1 cellular context compared by ENCODE assay signal in the genomic region with DNA sequence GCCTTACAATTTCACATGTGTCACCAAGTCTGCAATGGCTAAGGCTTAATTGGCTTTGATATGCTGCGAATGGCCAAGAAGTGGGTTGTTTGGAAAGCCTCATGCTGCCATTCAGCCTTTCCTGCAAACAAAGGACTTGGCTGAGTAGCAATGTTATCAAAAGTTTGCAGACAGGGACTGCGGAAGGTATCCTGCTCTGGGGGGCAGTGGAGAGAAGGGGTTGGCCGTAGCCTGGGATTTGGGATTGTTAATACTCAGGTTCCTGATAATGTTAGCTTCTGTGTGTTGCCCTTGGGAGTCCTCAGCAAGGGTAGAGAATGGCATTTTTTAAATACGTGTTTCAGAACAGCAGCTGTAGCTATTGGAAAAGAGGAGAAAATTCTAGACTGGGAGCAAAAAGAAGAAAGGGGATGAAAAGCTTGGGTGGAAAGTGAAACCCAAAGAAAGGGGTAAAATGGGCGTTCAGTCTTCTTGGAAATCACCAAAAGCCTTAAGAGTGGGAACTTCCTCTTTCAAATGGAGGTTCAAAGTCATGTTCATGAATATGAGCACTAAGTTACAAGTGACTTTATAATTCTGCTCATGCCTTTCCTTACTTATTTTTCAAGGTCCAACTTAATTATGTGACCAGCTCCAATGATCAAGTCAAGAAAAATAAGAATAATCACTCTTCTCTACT.
TF ChIP-seq lines count a peak whose summit lies in the region.

No MANE protein-coding gene starts in this region.

TF ChIP-seq in H1, 55 proteins besides CTCF, POLR2A, EP300 and RAD21:
- TF ChIP-seq CHD7 (IDR thresholded peaks at IDR 0.05; ENCODE audit: insufficient replicate concordance, low read length): no peak
- TF ChIP-seq CREB1 (IDR thresholded peaks at IDR 0.05): no peak
- TF ChIP-seq RBBP5 (IDR thresholded peaks at IDR 0.05; ENCODE audit: borderline replicate concordance, low read depth, low read length): no peak
- TF ChIP-seq JUND (IDR thresholded peaks at IDR 0.05; ENCODE audit: low read length): no peak
- TF ChIP-seq PHF8 (conservative IDR thresholded peaks at IDR 0.05; ENCODE audit: low read depth, low read length): no peak
- TF ChIP-seq USF2 (IDR thresholded peaks at IDR 0.05; ENCODE audit: low read length): no peak
- TF ChIP-seq GTF2F1 (IDR thresholded peaks at IDR 0.05; ENCODE audit: borderline replicate concordance, low read depth, low read length): no peak
- TF ChIP-seq KDM4A (IDR thresholded peaks at IDR 0.05; ENCODE audit: low read depth, low read length, severe bottlenecking): no peak
- TF ChIP-seq HDAC2 (IDR thresholded peaks at IDR 0.05; ENCODE audit: borderline replicate concordance in 1 of 2, low read depth in 2 of 2, low read length in 2 of 2): no peak
- no peak for TF ChIP-seq RFX5 (IDR thresholded peaks at IDR 0.05; ENCODE audit: borderline replicate concordance, low read depth, low read length)
- no peak for TF ChIP-seq TAF1 (IDR thresholded peaks at IDR 0.05; ENCODE audit: low read depth, low read length)
